ENCODE assay signal across 8 cellular contexts in genomic region chr14:39169541-39169900, GRCh38. TPM values are rescaled to one million over a fixed set of nuclear protein-coding genes. Genes with fewer than 3 reads are reported as not detected.
DNase-seq lines count a peak whose midpoint lies in the region; ATAC-seq and TF ChIP-seq lines count a peak whose summit lies in the region.

No MANE protein-coding gene starts in this region.

- H3K23me2 ChIP-seq in H9 (ENCODE audit: insufficient read length, low read depth, low read length, poor library complexity, severe bottlenecking): peaks cover 9% of the 10 kb centered on the region

- H3K27ac Mint-ChIP-seq in H9: peak overlapping the region; percentile 99 to 100 (median 100); a peak in 6 of 7 replicates
- peak overlapping the region; percentile 96 for H3K27ac Mint-ChIP-seq in activated CD4-positive, alpha-beta memory T cell treated with anti-CD3 and anti-CD28 coated beads for 36 hours

- H4K91ac ChIP-seq in H9 (ENCODE audit: insufficient read length, low read depth, low read length): no peak overlapping the region

- H2BK5ac ChIP-seq in H9 (ENCODE audit: insufficient read length, low read length): no peak overlapping the region

- no peak overlapping the region for H2BK120ac ChIP-seq in H9 (ENCODE audit: low read depth, low read length, poor library complexity, severe bottlenecking)

- H2AFZ ChIP-seq in H9 (ENCODE audit: low read length): no peak overlapping the region

- H4K5ac ChIP-seq in H9 (ENCODE audit: insufficient read length, low read depth, low read length): no peak overlapping the region

- no peak overlapping the region for H2BK20ac ChIP-seq in H9 (ENCODE audit: low read depth, low read length, poor library complexity, severe bottlenecking)

- H3K27ac ChIP-seq in H9 (ENCODE audit: insufficient read length, low read depth, low read length): peak overlapping the region; percentile 89
- peak overlapping the region; percentile 89 to 99 (median 98) for H3K27ac ChIP-seq in heart left ventricle

- H2BK15ac ChIP-seq in H9 (ENCODE audit: low read depth, low read length): no peak overlapping the region

- intact Hi-C loops in activated CD4-positive, alpha-beta memory T cell treated with anti-CD3 and anti-CD28 coated beads for 36 hours (cut with micrococcal nuclease): no loop called here
- intact Hi-C loops in heart left ventricle (cut with DNase I): loop anchor here in 3 of 10 donors (5.0 to 10.0 kb wide), 3 partner anchors 55 to 255 kb away; partner anchors contain the start of gene GEMIN2 (in 1 of the 3)

- no peak overlapping the region for H3K4ac ChIP-seq in H9 (ENCODE audit: low read depth, low read length)

- TF ChIP-seq POLR2A in heart left ventricle (IDR thresholded peaks at IDR 0.05): no peak

- H2AK5ac ChIP-seq in H9 (ENCODE audit: insufficient read length, low read length): no peak overlapping the region

- no peak overlapping the region for H3K14ac ChIP-seq in H9 (ENCODE audit: insufficient read depth, low read length)

- H3K4me2 ChIP-seq in H9 (ENCODE audit: insufficient read depth, insufficient read length, low read length): peak overlapping the region; percentile 74

- peak overlapping the region; percentile 84 to 89 for H3K4me3 Mint-ChIP-seq in H9
- H3K4me3 Mint-ChIP-seq in activated CD4-positive, alpha-beta memory T cell treated with anti-CD3 and anti-CD28 coated beads for 36 hours: peak overlapping the region; percentile 85

- TF ChIP-seq CTCF in H9 (conservative IDR thresholded peaks at IDR 0.05): no peak
- TF ChIP-seq CTCF in heart left ventricle (IDR thresholded peaks at IDR 0.05): no peak
- no peak for TF ChIP-seq CTCF in retinal pigment epithelial cell (conservative IDR thresholded peaks at IDR 0.05; ENCODE audit: low read depth, low read length)

- H4K20me1 ChIP-seq in H9 (ENCODE audit: control insufficient read depth, insufficient read depth, insufficient read length): no peaks in the 10 kb centered on the region

- H3K27me3 ChIP-seq in H9 (ENCODE audit: insufficient read depth, low read length) (no peaks in the 10 kb centered on the region), heart left ventricle (no peaks in the 10 kb centered on the region)

- no peak overlapping the region for H2BK12ac ChIP-seq in H9 (ENCODE audit: insufficient read length, low read depth, low read length)

- H3K4me1 Mint-ChIP-seq in H9: peaks cover 20 to 22% of the 10 kb centered on the region in 2 experiments
- H3K4me1 Mint-ChIP-seq in activated CD4-positive, alpha-beta memory T cell treated with anti-CD3 and anti-CD28 coated beads for 36 hours (ENCODE audit: low read depth): peaks cover 37% of the 10 kb centered on the region

- H3T11ph ChIP-seq in H9 (ENCODE audit: low read length): no peak overlapping the region

- peak overlapping the region; percentile 98 for H3K9ac ChIP-seq in H9 (ENCODE audit: extremely low read depth, insufficient read length, low read length)

- H3K4me3 ChIP-seq in heart left ventricle (peak overlapping the region; percentile 69 to 88 (median 82)), retinal pigment epithelial cell (ENCODE audit: low read length) (peak overlapping the region; percentile 98)

- no peaks in the 10 kb centered on the region for H3K9me3 ChIP-seq in H9 (ENCODE audit: control insufficient read depth, low read depth, low read length)
- H3K9me3 ChIP-seq in heart left ventricle: no peaks in the 10 kb centered on the region

- H3K56ac ChIP-seq in H9 (ENCODE audit: insufficient read length, low read depth, low read length): no peak overlapping the region

- H3K36me3 Mint-ChIP-seq in H9 (ENCODE audit: insufficient read depth in 1 of 3, low read depth in 3 of 3): peaks cover 0 to 10% (median 3%) of the 10 kb centered on the region in 3 experiments; a peak in 4 of 7 replicates
- peaks cover 4% of the 10 kb centered on the region for H3K36me3 Mint-ChIP-seq in activated CD4-positive, alpha-beta memory T cell treated with anti-CD3 and anti-CD28 coated beads for 36 hours

- H3K4me1 ChIP-seq in H9 (ENCODE audit: insufficient read depth, low read length): no peaks in the 10 kb centered on the region
- peaks cover 0 to 45% (median 27%) of the 10 kb centered on the region in 12 donors for H3K4me1 ChIP-seq in heart left ventricle

- POLR2A ChIA-PET in activated CD4-positive, alpha-beta memory T cell treated with anti-CD3 and anti-CD28 coated beads for 36 hours (lab: Charles Lee): interaction anchor here (1.0 to 1.7 kb wide), 11 partner anchors 7 to 262 kb away, joined by 3 to 15 read pairs (median 5); partner anchors contain the start of genes FBXO33 and GEMIN2

- no CpG with 5 or more reads among the region's 7 CpGs for WGBS in H9 (ENCODE audit: extremely low coverage, insufficient read length, low lambda C conversion rate)
- WGBS in heart left ventricle, 4 donors: 0 to 1% (median 0%) methylated on average over 7 of the region's 7 CpGs

- no peaks in the 10 kb centered on the region; the same call in 1 of the 2 replicates for H3K27me3 Mint-ChIP-seq in H9 (ENCODE audit: low read depth)
- H3K27me3 Mint-ChIP-seq in activated CD4-positive, alpha-beta memory T cell treated with anti-CD3 and anti-CD28 coated beads for 36 hours: no peaks in the 10 kb centered on the region

- H3K23ac ChIP-seq in H9 (ENCODE audit: insufficient read length, low read depth, low read length): no peak overlapping the region

- H3K79me2 ChIP-seq in H9 (ENCODE audit: insufficient read depth, low read length): no peaks in the 10 kb centered on the region

- H3K36me3 ChIP-seq in heart left ventricle: peaks cover 0 to 26% (median 4%) of the 10 kb centered on the region in 9 donors

- no peaks in the 10 kb centered on the region for H3K9me3 Mint-ChIP-seq in H9
- no peaks in the 10 kb centered on the region for H3K9me3 Mint-ChIP-seq in activated CD4-positive, alpha-beta memory T cell treated with anti-CD3 and anti-CD28 coated beads for 36 hours

- no peaks in the 10 kb centered on the region for H3K79me1 ChIP-seq in H9 (ENCODE audit: insufficient read depth, low read depth, low read length, poor library complexity, severe bottlenecking)

- CTCF ChIA-PET in activated CD4-positive, alpha-beta memory T cell treated with anti-CD3 and anti-CD28 coated beads for 36 hours (lab: Charles Lee): interaction anchor here (1.2 to 1.6 kb wide), 3 partner anchors 54 to 214 kb away, joined by 3 to 9 read pairs (median 5); no protein-coding TSS in a partner anchor

- DNase-seq in CD1c-positive myeloid dendritic cell (ENCODE audit: extremely low spot score): peak; percentile 18
- no peak for DNase-seq in H9
- no peak for DNase-seq in activated CD4-positive, alpha-beta memory T cell treated with anti-CD3 and anti-CD28 coated beads for 36 hours
- DNase-seq in heart left ventricle: no peak
- no peak for DNase-seq in retinal pigment epithelial cell (ENCODE audit: low read depth)
- no peak for DNase-seq in NCI-H2081 (lab: John Stamatoyannopoulos, UW)
- DNase-seq in stimulated activated naive CD4-positive, alpha-beta T cell treated with Interleukin-2 at 50 U/mL for 16 hours (lab: John Stamatoyannopoulos, UW): no peak

- H3K18ac ChIP-seq in H9 (ENCODE audit: insufficient read length, low read depth, low read length): no peak overlapping the region

- no peak overlapping the region for H4K8ac ChIP-seq in H9 (replicated peaks; ENCODE audit: insufficient read length, low read depth, low read length)

- ATAC-seq in heart left ventricle: peak in 3 of 4 donors; percentile 23 to 60 (median 35)
- no peak for ATAC-seq in HG02840 (IDR thresholded peaks at IDR 0.05; ENCODE audit: low FRiP score, unreplicated experiment)

RNA-seq across cellular contexts. Expression of gene TRAPPC6B, which starts 0.6 kb away (rescaled TPM):
- 22.1 and 22.4 TPM in 2 replicates for total RNA-seq in H9 (2021)
- total RNA-seq in activated CD4-positive, alpha-beta memory T cell treated with anti-CD3 and anti-CD28 coated beads for 36 hours: 10 to 100 TPM; 19.7 to 22.1 TPM
- 10 to 100 TPM; 15.6 to 29.0 (median 23.7) TPM for total RNA-seq in heart left ventricle
- polyA plus RNA-seq in heart left ventricle: 10 to 100 TPM in 1 of 2 donors, 1 to 10 TPM in 1; 8.0 to 20.4 TPM

RNA-seq across cellular contexts. Expression of gene PNN, which starts 5.5 kb away (rescaled TPM):
- total RNA-seq in H9 (2021) (163 and 167 TPM in 2 replicates), heart left ventricle (10 to 100 TPM in 8 of 9 donors, 1 to 10 TPM in 1; 6.9 to 26.7 (median 21.0) TPM)
- 10 to 100 TPM; 85.3 to 88.8 TPM for total RNA-seq in activated CD4-positive, alpha-beta memory T cell treated with anti-CD3 and anti-CD28 coated beads for 36 hours
- polyA plus RNA-seq in heart left ventricle: 10 to 100 TPM; 22.8 to 24.8 TPM

RNA-seq across cellular contexts. Expression of gene GEMIN2, which starts 55.4 kb away (rescaled TPM):
- total RNA-seq in H9 (2021) (36.3 and 39.1 TPM in 2 replicates), heart left ventricle (10 to 100 TPM in 2 of 9 donors, 1 to 10 TPM in 7; 6.3 to 17.8 (median 7.4) TPM)
- total RNA-seq in activated CD4-positive, alpha-beta memory T cell treated with anti-CD3 and anti-CD28 coated beads for 36 hours: 10 to 100 TPM; 17.2 to 18.8 TPM
- polyA plus RNA-seq in heart left ventricle: 10 to 100 TPM in 1 of 2 donors, 1 to 10 TPM in 1; 3.8 to 18.2 TPM
